Comparison of ENCODE assay signal across 12 cellular contexts in the genomic region with DNA sequence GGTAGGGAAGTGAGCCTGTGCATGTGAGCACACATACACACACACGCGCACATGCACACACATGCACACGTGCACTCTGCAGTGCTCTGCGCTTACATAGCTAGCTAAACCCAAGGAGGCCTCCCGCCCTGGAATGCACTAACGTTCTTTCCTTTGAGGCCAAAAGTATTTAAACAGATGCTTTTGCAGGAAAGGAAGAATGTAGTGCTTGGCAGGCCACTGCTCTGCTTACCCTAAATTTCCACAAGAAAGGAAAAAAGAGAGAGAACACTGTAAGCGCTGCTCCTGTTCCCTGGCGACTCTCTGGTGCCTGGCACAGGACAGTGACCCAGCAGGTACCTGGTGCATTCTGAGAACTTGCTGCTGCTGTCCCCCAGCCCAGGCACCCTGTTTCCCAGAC. TPM values are rescaled to one million over a fixed set of nuclear protein-coding genes. Genes with fewer than 3 reads are reported as not detected.
DNase-seq lines count a peak whose midpoint lies in the region; ATAC-seq lines count a peak whose summit lies in the region.
"Had no signal": no experiment of that assay in that cellular context is flagged by ENCODE, and none has a peak within 500 bp of the region (broad histone marks: within the 10 kb centered on the region; RNA-seq: fewer than 3 reads in every experiment).

No MANE protein-coding gene starts in this region.

- peaks cover 0 to 2% of the 10 kb centered on the region in 2 donors for H3K4me1 Mint-ChIP-seq in effector memory CD8-positive, alpha-beta T cell (ENCODE audit: low read depth in 2 of 2)
- H3K4me1 Mint-ChIP-seq in activated CD4-positive, alpha-beta memory T cell treated with anti-CD3 and anti-CD28 coated beads, Interleukin-2, amount 10 ng/mL, durations not matched to agents 7 days and 5 days: peaks cover 8% of the 10 kb centered on the region

- peaks cover 14 to 57% of the 10 kb centered on the region in 2 donors for H3K27me3 Mint-ChIP-seq in effector memory CD8-positive, alpha-beta T cell
- H3K27me3 Mint-ChIP-seq in activated CD4-positive, alpha-beta memory T cell treated with anti-CD3 and anti-CD28 coated beads, Interleukin-2, amount 10 ng/mL, durations not matched to agents 7 days and 5 days: peaks cover 22% of the 10 kb centered on the region

- H3K27me3 ChIP-seq in HUES64 (ENCODE audit: insufficient read depth, low read length): no peaks in the 10 kb centered on the region
- H3K27me3 ChIP-seq in duodenal mucosa (ENCODE audit: control insufficient read depth in 1 of 2, insufficient read depth in 2 of 2, low read length in 2 of 2): no peaks in the 10 kb centered on the region
- H3K27me3 ChIP-seq in thymus (ENCODE audit: control insufficient read depth, insufficient read depth): no peaks in the 10 kb centered on the region

- 65% methylated on average over 8 of the region's 8 CpGs for WGBS in HUES64
- WGBS in thymus: 97% methylated on average over 8 of the region's 8 CpGs

- H3K36me3 ChIP-seq in HUES64 (ENCODE audit: insufficient read depth, low read length) (no peaks in the 10 kb centered on the region; the same call in 1 of the 2 replicates), duodenal mucosa (ENCODE audit: control insufficient read depth in 1 of 2, insufficient read depth in 2 of 2, low read length in 2 of 2) (peaks cover 6 to 16% of the 10 kb centered on the region in 2 donors), thymus (ENCODE audit: control insufficient read depth, insufficient read depth) (no peaks in the 10 kb centered on the region)

- CTCF ChIA-PET in activated CD4-positive, alpha-beta memory T cell treated with anti-CD3 and anti-CD28 coated beads, Interleukin-2, amount 10 ng/mL, durations not matched to agents 7 days and 5 days (lab: Charles Lee): interaction anchor here (1.1 kb wide), 1 partner anchor 12 kb away, joined by 5 read pairs; no protein-coding TSS in a partner anchor

- H3K4me3 ChIP-seq in HUES64 (ENCODE audit: low read length): no peak overlapping the region
- H3K4me3 ChIP-seq in duodenal mucosa (ENCODE audit: low read depth in 1 of 2, low read length in 2 of 2): no peak overlapping the region
- H3K4me3 ChIP-seq in thymus (ENCODE audit: low read length): no peak overlapping the region

- 0 out of 2 replicates have a peak, but pooled peaks cover 5% of the 10 kb centered on the region for H3K9me3 ChIP-seq in HUES64 (ENCODE audit: insufficient read depth, low read depth, low read length)
- no peaks in the 10 kb centered on the region for H3K9me3 ChIP-seq in duodenal mucosa (ENCODE audit: control insufficient read depth in 1 of 2, low read length in 2 of 2)
- H3K9me3 ChIP-seq in thymus (ENCODE audit: control insufficient read depth): no peaks in the 10 kb centered on the region

- H3K27ac Mint-ChIP-seq in effector memory CD8-positive, alpha-beta T cell: no peak overlapping the region
- H3K27ac Mint-ChIP-seq in activated CD4-positive, alpha-beta memory T cell treated with anti-CD3 and anti-CD28 coated beads, Interleukin-2, amount 10 ng/mL, durations not matched to agents 7 days and 5 days: no peak overlapping the region

- peak overlapping the region; percentile 67; the same call in 1 of the 2 replicates for H3K27ac ChIP-seq in HUES64 (ENCODE audit: low read depth, low read length)
- H3K27ac ChIP-seq in duodenal mucosa (ENCODE audit: low read depth, low read length): peak overlapping the region; percentile 33
- H3K27ac ChIP-seq in thymus (ENCODE audit: low read depth): peak overlapping the region; percentile 20

- intact Hi-C loops in left colon (cut with DNase I, micrococcal nuclease): no loop called here

- no peaks in the 10 kb centered on the region for H3K9me3 Mint-ChIP-seq in effector memory CD8-positive, alpha-beta T cell
- no peaks in the 10 kb centered on the region for H3K9me3 Mint-ChIP-seq in activated CD4-positive, alpha-beta memory T cell treated with anti-CD3 and anti-CD28 coated beads, Interleukin-2, amount 10 ng/mL, durations not matched to agents 7 days and 5 days

- no peak overlapping the region for H3K9ac ChIP-seq in HUES64 (ENCODE audit: low read depth, low read length)
- no peak overlapping the region for H3K9ac ChIP-seq in duodenal mucosa (ENCODE audit: low read depth in 1 of 2, low read length in 2 of 2)

- peaks cover 38% of the 10 kb centered on the region for H3K4me1 ChIP-seq in HUES64 (ENCODE audit: insufficient read depth, low read length)
- H3K4me1 ChIP-seq in duodenal mucosa (ENCODE audit: control insufficient read depth in 1 of 2, insufficient read depth in 2 of 2, low read length in 2 of 2): peaks cover 15% of the 10 kb centered on the region in 2 donors
- H3K4me1 ChIP-seq in thymus (ENCODE audit: control insufficient read depth, insufficient read depth, low read length): peaks cover 6% of the 10 kb centered on the region

- DNase-seq in medulla oblongata (ENCODE audit: extremely low spot score) (peak; percentile 4), left colon (no peak)
- DNase-seq in effector memory CD8-positive, alpha-beta T cell: no peak
- DNase-seq in activated CD4-positive, alpha-beta memory T cell treated with anti-CD3 and anti-CD28 coated beads, Interleukin-2, amount 10 ng/mL, durations not matched to agents 7 days and 5 days: no peak
- DNase-seq: glutamatergic neuron, NCI-H446, occipital lobe, T1000 had no signal

- POLR2A ChIA-PET in activated CD4-positive, alpha-beta memory T cell treated with anti-CD3 and anti-CD28 coated beads, Interleukin-2, amount 10 ng/mL, durations not matched to agents 7 days and 5 days (lab: Charles Lee): no interaction called here

- no peaks in the 10 kb centered on the region for H3K36me3 Mint-ChIP-seq in effector memory CD8-positive, alpha-beta T cell (ENCODE audit: insufficient read depth)
- no peaks in the 10 kb centered on the region for H3K36me3 Mint-ChIP-seq in activated CD4-positive, alpha-beta memory T cell treated with anti-CD3 and anti-CD28 coated beads, Interleukin-2, amount 10 ng/mL, durations not matched to agents 7 days and 5 days (ENCODE audit: low read depth)

- H3K4me3 Mint-ChIP-seq in effector memory CD8-positive, alpha-beta T cell: no peak overlapping the region
- H3K4me3 Mint-ChIP-seq in activated CD4-positive, alpha-beta memory T cell treated with anti-CD3 and anti-CD28 coated beads, Interleukin-2, amount 10 ng/mL, durations not matched to agents 7 days and 5 days: no peak overlapping the region

- ATAC-seq in HG03442 (IDR thresholded peaks at IDR 0.05; ENCODE audit: unreplicated experiment) (no peak), left colon (no peak)
- no peak for ATAC-seq in effector memory CD8-positive, alpha-beta T cell (replicated peaks)

RNA-seq across cellular contexts. Expression of gene MRPS23, which starts 31.3 kb away (rescaled TPM):
- 54.9 TPM for polyA plus RNA-seq in HUES64 (2013, experiment 1 of 2)
- 49.2 TPM for polyA plus RNA-seq in HUES64 (2013, experiment 2 of 2)
- 22.7 TPM for polyA plus RNA-seq in thymus
- 10 to 100 TPM; 18.0 to 21.3 TPM for total RNA-seq in left colon
- total RNA-seq in activated CD4-positive, alpha-beta memory T cell treated with anti-CD3 and anti-CD28 coated beads, Interleukin-2, amount 10 ng/mL, durations not matched to agents 7 days and 5 days: 10 to 100 TPM; 30.8 to 35.3 TPM
